ENCODE assay signal across 1 cellular context in genomic region chrX:47482065-47482511, GRCh38.
TF ChIP-seq lines count a peak whose summit lies in the region.

No MANE protein-coding gene starts in this region.

TF ChIP-seq in K562, 482 proteins besides CTCF, POLR2A, EP300 and RAD21 (continued from another document):
- peak; percentile 33; the same call in 1 of the 2 replicates for TF ChIP-seq ZBTB40 (IDR thresholded peaks at IDR 0.05)
- TF ChIP-seq ZBTB40 (CRISPR knock-in tag; IDR thresholded peaks at IDR 0.05) = no peak
- no peak for TF ChIP-seq CHCHD3 (CRISPR knock-in tag; IDR thresholded peaks at IDR 0.05)
- TF ChIP-seq HNRNPL (IDR thresholded peaks at IDR 0.05; ENCODE audit: low read depth, low read length) = no peak
- no peak for TF ChIP-seq TAL1 (IDR thresholded peaks at IDR 0.05)
- TF ChIP-seq KDM1A (IDR thresholded peaks at IDR 0.05) = peak in 1 of 2 experiments; percentile 56; a peak in 1 of 4 replicates
- no peak for TF ChIP-seq HMGXB4 (CRISPR knock-in tag; IDR thresholded peaks at IDR 0.05)
- TF ChIP-seq RBM39 (optimal IDR thresholded peaks at IDR 0.05; ENCODE audit: low read depth, low read length) = no peak
- TF ChIP-seq NRF1 (conservative IDR thresholded peaks at IDR 0.05 in 1 of 2, IDR thresholded peaks at IDR 0.05 in 1 of 2) = no peak
- no peak for TF ChIP-seq PHF8 (IDR thresholded peaks at IDR 0.05; ENCODE audit: borderline replicate concordance, low read length)
- TF ChIP-seq FOXA3 (CRISPR knock-in tag; conservative IDR thresholded peaks at IDR 0.05 in 1 of 2, IDR thresholded peaks at IDR 0.05 in 1 of 2) = no peak
- peak; percentile 20; the same call in 1 of the 2 replicates for TF ChIP-seq PKNOX1 (IDR thresholded peaks at IDR 0.05)
- no peak for TF ChIP-seq HMG20A (CRISPR knock-in tag; conservative IDR thresholded peaks at IDR 0.05)
- TF ChIP-seq ZNF589 (CRISPR knock-in tag; IDR thresholded peaks at IDR 0.05; ENCODE audit: low read depth) = 0 out of 2 replicates have a peak, but pooled peaks have one; percentile 22
- 0 out of 4 replicates have a peak, but pooled peaks of 1 of the 2 experiments have one; percentile 25 for TF ChIP-seq MLLT1 (IDR thresholded peaks at IDR 0.05)
- no peak for TF ChIP-seq BDP1 (IDR thresholded peaks at IDR 0.05; ENCODE audit: insufficient read depth, insufficient read length)
- no peak for TF ChIP-seq ZBTB33 (CRISPR knock-in tag; IDR thresholded peaks at IDR 0.05)
- no peak for TF ChIP-seq NR1H2 (CRISPR knock-in tag; IDR thresholded peaks at IDR 0.05)
- no peak for TF ChIP-seq FOXK1 (CRISPR knock-in tag; IDR thresholded peaks at IDR 0.05; ENCODE audit: borderline replicate concordance)
- TF ChIP-seq ELF4 (CRISPR knock-in tag; IDR thresholded peaks at IDR 0.05) = no peak
